ENCODE assay signal across 5 cellular contexts in the genomic region with DNA sequence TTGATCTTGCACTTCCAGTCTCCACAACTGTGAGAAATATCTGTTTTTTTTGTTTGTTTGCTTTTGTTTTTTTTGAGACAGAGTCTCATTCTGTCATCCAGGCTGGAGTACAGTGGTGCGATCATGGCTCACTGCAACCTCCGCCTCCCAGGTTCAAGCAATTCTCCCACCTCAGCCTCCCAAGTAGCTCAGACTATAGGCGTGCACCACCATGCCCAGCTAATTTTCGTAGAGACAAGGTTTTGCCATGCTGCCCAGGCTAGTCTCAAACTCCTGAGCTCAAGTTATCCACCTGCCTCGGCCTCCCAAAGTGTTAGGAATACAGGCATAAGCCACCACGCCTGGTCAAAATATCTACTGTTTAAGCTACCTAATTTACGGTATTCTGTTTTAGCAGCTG.
DNase-seq lines count a peak whose midpoint lies in the region; ATAC-seq, FAIRE-seq and TF ChIP-seq lines count a peak whose summit lies in the region.
"Not testable (repeated sequence)": the region's sequence is repeated elsewhere in the genome, so short reads cannot be mapped to it uniquely, and the experiment has no call there.

No MANE protein-coding gene starts in this region.

- H3K36me3 Mint-ChIP-seq in activated CD4-positive, alpha-beta T cell treated with anti-CD3 and anti-CD28 coated beads, Interleukin-2, amount 10 ng/mL, durations not matched to agents 7 days and 5 days (ENCODE audit: low read depth); activated naive CD8-positive, alpha-beta T cell treated with anti-CD3 and anti-CD28 coated beads, Interleukin-2, amount 10 ng/mL, durations not matched to agents 7 days and 5 days: not testable (repeated sequence)

- POLR2A ChIA-PET in activated CD4-positive, alpha-beta T cell treated with anti-CD3 and anti-CD28 coated beads, Interleukin-2, amount 10 ng/mL, durations not matched to agents 7 days and 5 days (lab: Charles Lee); activated naive CD8-positive, alpha-beta T cell treated with anti-CD3 and anti-CD28 coated beads, Interleukin-2, amount 10 ng/mL, durations not matched to agents 7 days and 5 days (lab: Charles Lee): not testable (repeated sequence)

- not testable (repeated sequence) for ATAC-seq in RWPE2 (ENCODE audit: low read depth); activated naive CD8-positive, alpha-beta T cell treated with anti-CD3 and anti-CD28 coated beads, Interleukin-2, amount 10 ng/mL, durations not matched to agents 7 days and 5 days (ENCODE audit: low read depth)

- not testable (repeated sequence) for H3K4me1 ChIP-seq in RWPE2 (ENCODE audit: insufficient read depth, poor library complexity, severe bottlenecking); kidney (ENCODE audit: control insufficient read depth in 1 of 2, insufficient read depth in 1 of 2, low read depth in 1 of 2, low read length in 2 of 2); spleen

- intact Hi-C loops in kidney (cut with DNase I); spleen (cut with DNase I; ENCODE audit: low total_unique reads): not testable (repeated sequence)

- H3K27me3 Mint-ChIP-seq in activated CD4-positive, alpha-beta T cell treated with anti-CD3 and anti-CD28 coated beads, Interleukin-2, amount 10 ng/mL, durations not matched to agents 7 days and 5 days; activated naive CD8-positive, alpha-beta T cell treated with anti-CD3 and anti-CD28 coated beads, Interleukin-2, amount 10 ng/mL, durations not matched to agents 7 days and 5 days: not testable (repeated sequence)

- WGBS in spleen, 5 donors = 95 to 99% (median 97%) methylated on average over 6 to 7 of the region's 7 CpGs

- not testable (repeated sequence) for H3K36me3 ChIP-seq in RWPE2 (ENCODE audit: low read depth); kidney (ENCODE audit: control insufficient read depth in 1 of 2, insufficient read depth in 2 of 2, low read length in 2 of 2)
- peaks cover 0 to 40% (median 21%) of the 10 kb centered on the region in 6 donors for H3K36me3 ChIP-seq in spleen

- TF ChIP-seq POLR2A in spleen (IDR thresholded peaks at IDR 0.05) = not testable (repeated sequence)

- peak overlapping the region; percentile 31 for H3K27ac Mint-ChIP-seq in activated CD4-positive, alpha-beta T cell treated with anti-CD3 and anti-CD28 coated beads, Interleukin-2, amount 10 ng/mL, durations not matched to agents 7 days and 5 days
- H3K27ac Mint-ChIP-seq in activated naive CD8-positive, alpha-beta T cell treated with anti-CD3 and anti-CD28 coated beads, Interleukin-2, amount 10 ng/mL, durations not matched to agents 7 days and 5 days = not testable (repeated sequence)

- H3K27me3 ChIP-seq in RWPE2 (ENCODE audit: insufficient read depth, poor library complexity, severe bottlenecking); spleen (replicated peaks in 1 of 7): not testable (repeated sequence)

- H3K9ac ChIP-seq in kidney (ENCODE audit: low read length in 2 of 2) = not testable (repeated sequence)

- not testable (repeated sequence) for H3K4me3 Mint-ChIP-seq in activated CD4-positive, alpha-beta T cell treated with anti-CD3 and anti-CD28 coated beads, Interleukin-2, amount 10 ng/mL, durations not matched to agents 7 days and 5 days; activated naive CD8-positive, alpha-beta T cell treated with anti-CD3 and anti-CD28 coated beads, Interleukin-2, amount 10 ng/mL, durations not matched to agents 7 days and 5 days

- CTCF ChIA-PET in activated CD4-positive, alpha-beta T cell treated with anti-CD3 and anti-CD28 coated beads, Interleukin-2, amount 10 ng/mL, durations not matched to agents 7 days and 5 days (lab: Charles Lee) = interaction anchor here (0.6 kb wide), 1 partner anchor 329 kb away, joined by 4 read pairs; no protein-coding TSS in a partner anchor

- not testable (repeated sequence) for H3K9me3 Mint-ChIP-seq in activated CD4-positive, alpha-beta T cell treated with anti-CD3 and anti-CD28 coated beads, Interleukin-2, amount 10 ng/mL, durations not matched to agents 7 days and 5 days; activated naive CD8-positive, alpha-beta T cell treated with anti-CD3 and anti-CD28 coated beads, Interleukin-2, amount 10 ng/mL, durations not matched to agents 7 days and 5 days

- H3K27ac ChIP-seq in RWPE2 (ENCODE audit: poor library complexity, severe bottlenecking); kidney (ENCODE audit: low read depth in 2 of 2, low read length in 2 of 2); spleen: not testable (repeated sequence)

- not testable (repeated sequence) for H3K4me3 ChIP-seq in RWPE2 (ENCODE audit: severe bottlenecking); kidney (ENCODE audit: low read length in 2 of 2); spleen

- not testable (repeated sequence) for TF ChIP-seq CTCF in RWPE2 (IDR thresholded peaks at IDR 0.05; ENCODE audit: poor library complexity, severe bottlenecking); kidney (IDR thresholded peaks at IDR 0.05; ENCODE audit: borderline replicate concordance, extremely low read depth, insufficient read depth); spleen (IDR thresholded peaks at IDR 0.05 in 8 of 11, conservative IDR thresholded peaks at IDR 0.05 in 3 of 11)

- not testable (repeated sequence) for H3K9me3 ChIP-seq in RWPE2 (ENCODE audit: severe bottlenecking); kidney (ENCODE audit: control insufficient read depth in 1 of 2, low read length in 2 of 2); spleen

- not testable (repeated sequence) for FAIRE-seq in kidney (lab: Jason Lieb, UNC)

- H3K4me1 Mint-ChIP-seq in activated CD4-positive, alpha-beta T cell treated with anti-CD3 and anti-CD28 coated beads, Interleukin-2, amount 10 ng/mL, durations not matched to agents 7 days and 5 days; activated naive CD8-positive, alpha-beta T cell treated with anti-CD3 and anti-CD28 coated beads, Interleukin-2, amount 10 ng/mL, durations not matched to agents 7 days and 5 days: not testable (repeated sequence)

- DNase-seq in RWPE2 (ENCODE audit: low spot score) (peak; percentile 59), kidney (peak; percentile 76), spleen (peak; percentile 70)
- not testable (repeated sequence) for DNase-seq in activated CD4-positive, alpha-beta T cell treated with anti-CD3 and anti-CD28 coated beads, Interleukin-2, amount 10 ng/mL, durations not matched to agents 7 days and 5 days
- peak; percentile 39 for DNase-seq in activated naive CD8-positive, alpha-beta T cell treated with anti-CD3 and anti-CD28 coated beads, Interleukin-2, amount 10 ng/mL, durations not matched to agents 7 days and 5 days
